ENCODE assay signal across 26 cellular contexts in genomic region chr3:25421747-25422146, GRCh38. TPM values are rescaled to one million over a fixed set of nuclear protein-coding genes. Genes with fewer than 3 reads are reported as not detected.
"Had no signal": no experiment of that assay in that cellular context is flagged by ENCODE, and none has a peak within 500 bp of the region (broad histone marks: within the 10 kb centered on the region; RNA-seq: fewer than 3 reads in every experiment).

No MANE protein-coding gene starts in this region.

- FAIRE-seq: frontal cortex, islet of Langerhans had no signal

- H3K4me1 Mint-ChIP-seq: natural killer cell; stimulated activated memory B cell treated with anti-CD40 and anti-IgM and Interleukin-4, amounts not matched to agents 10 μg/mL and 1 μg/mL and 100 μg/mL, for 72 hours had no signal

- H3K27ac Mint-ChIP-seq: natural killer cell; stimulated activated memory B cell treated with anti-CD40 and anti-IgM and Interleukin-4, amounts not matched to agents 10 μg/mL and 1 μg/mL and 100 μg/mL, for 72 hours; stimulated activated naive CD8-positive, alpha-beta T cell treated with anti-CD3 and anti-CD28 coated beads, Interleukin-15, Interleukin-2, amounts not matched to agents 100 ng/mL and 50 ng/mL, for 24 hours had no signal

- H3K4me3 Mint-ChIP-seq: natural killer cell; neural crest cell; stimulated activated memory B cell treated with anti-CD40 and anti-IgM and Interleukin-4, amounts not matched to agents 10 μg/mL and 1 μg/mL and 100 μg/mL, for 72 hours; stimulated activated naive CD8-positive, alpha-beta T cell treated with anti-CD3 and anti-CD28 coated beads, Interleukin-15, Interleukin-2, amounts not matched to agents 100 ng/mL and 50 ng/mL, for 24 hours had no signal

- H3K36me3 Mint-ChIP-seq: natural killer cell; stimulated activated memory B cell treated with anti-CD40 and anti-IgM and Interleukin-4, amounts not matched to agents 10 μg/mL and 1 μg/mL and 100 μg/mL, for 72 hours had no signal

- H3K4me1 ChIP-seq: spleen, testis, upper lobe of right lung had no signal

- DNase-seq: cortex of kidney; dorsolateral prefrontal cortex; effector CD8-positive, alpha-beta T cell; heart left ventricle; hypothalamus; kidney glomerular epithelial cell; left ventricle myocardium inferior; mesenchymal stem cell; natural killer cell; right cardiac atrium; spleen; stimulated activated CD4-positive, alpha-beta T cell treated with anti-CD3 and anti-CD28 coated beads, Interleukin-15, amount 100 ng/mL, for 24 hours; stimulated activated CD4-positive, alpha-beta T cell treated with anti-CD3 and anti-CD28 coated beads, Interleukin-1b, Interleukin-23, amount 100 ng/mL, for 48 hours; stimulated activated CD4-positive, alpha-beta T cell treated with anti-CD3 and anti-CD28 coated beads, Interleukin-4, amount 100 ng/mL, for 24 hours; testis; upper lobe of right lung had no signal

- H3K4me3 ChIP-seq: dorsolateral prefrontal cortex, heart left ventricle, left ventricle myocardium inferior, lung, spleen, testis, tibial nerve, upper lobe of right lung, vagina had no signal

- ATAC-seq: esophagus mucosa; heart left ventricle; natural killer cell; right cardiac atrium; stimulated activated memory B cell treated with anti-CD40 and anti-IgM and Interleukin-4, amounts not matched to agents 10 μg/mL and 1 μg/mL and 100 μg/mL, for 72 hours; upper lobe of right lung had no signal

- H3K36me3 ChIP-seq: heart left ventricle, left ventricle myocardium inferior, spleen, tibial nerve, upper lobe of right lung, vagina had no signal

- H3K9me3 ChIP-seq: left ventricle myocardium inferior, testis, tibial nerve, upper lobe of right lung, vagina had no signal

- H3K9me3 Mint-ChIP-seq: natural killer cell; stimulated activated naive CD8-positive, alpha-beta T cell treated with anti-CD3 and anti-CD28 coated beads, Interleukin-15, Interleukin-2, amounts not matched to agents 100 ng/mL and 50 ng/mL, for 24 hours had no signal

- H3K27ac ChIP-seq: dorsolateral prefrontal cortex, heart left ventricle, left ventricle myocardium inferior, spleen, testis, tibial nerve, upper lobe of right lung, vagina had no signal

- H3K27me3 ChIP-seq: heart left ventricle, testis, tibial nerve, upper lobe of right lung, vagina had no signal

RNA-seq across cellular contexts. Expression of gene RARB, which starts 6.3 kb away (rescaled TPM):
- total RNA-seq: mononuclear cell, natural killer cell had no signal
